18 cellular contexts compared by ENCODE assay signal in the genomic region with DNA sequence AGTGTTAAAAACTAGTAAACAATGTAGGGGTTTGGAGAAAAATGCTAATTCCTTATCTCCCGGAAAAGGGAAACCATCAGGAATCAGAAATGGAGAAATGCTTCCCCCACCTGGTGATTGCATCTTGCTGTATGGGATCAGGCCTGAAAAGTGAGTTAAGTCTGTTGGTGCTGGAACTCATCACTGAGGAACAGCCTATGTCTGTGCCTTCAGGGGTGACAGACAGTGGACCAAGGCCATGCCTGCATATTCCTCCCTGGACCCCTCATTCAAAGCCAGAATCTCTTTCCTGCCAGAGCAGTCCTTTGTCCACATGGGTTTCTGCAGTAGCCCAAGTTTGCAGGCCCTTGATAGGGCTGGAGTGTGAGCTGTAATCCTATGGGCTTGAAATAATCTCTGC.
DNase-seq lines count a peak whose midpoint lies in the region; ATAC-seq, FAIRE-seq and TF ChIP-seq lines count a peak whose summit lies in the region.
"Had no signal": no experiment of that assay in that cellular context is flagged by ENCODE, and none has a peak within 500 bp of the region (broad histone marks: within the 10 kb centered on the region; RNA-seq: fewer than 3 reads in every experiment).

No MANE protein-coding gene starts in this region.

- H3K9me2 ChIP-seq in MM.1S (replicated peaks; ENCODE audit: insufficient read depth, low read length) = no peaks in the 10 kb centered on the region

- no peak for TF ChIP-seq EP300 in A549 (IDR thresholded peaks at IDR 0.05)

- H3K36me3 ChIP-seq in colonic mucosa = no peaks in the 10 kb centered on the region
- no peaks in the 10 kb centered on the region for H3K36me3 ChIP-seq in MM.1S (replicated peaks; ENCODE audit: insufficient read depth, low read length)
- H3K36me3 ChIP-seq: gastrocnemius medialis, HAP-1, left lung, neutrophil, uterus had no signal

- H4K20me1 ChIP-seq in MM.1S (ENCODE audit: insufficient read depth, low read length) = no peaks in the 10 kb centered on the region

- H3K4me1 ChIP-seq in A549 (no peaks in the 10 kb centered on the region), colonic mucosa (no peaks in the 10 kb centered on the region), MM.1S (ENCODE audit: low read length) (no peaks in the 10 kb centered on the region)
- H3K4me1 ChIP-seq: gastrocnemius medialis, HAP-1, uterus had no signal

- no peak for FAIRE-seq in A549 (lab: Jason Lieb, UNC)
- FAIRE-seq: K562 had no signal

- TF ChIP-seq CTCF in A549 (IDR thresholded peaks at IDR 0.05) = 0 out of 3 replicates have a peak, but pooled peaks have one; percentile 23
- TF ChIP-seq CTCF in LNCaP clone FGC (IDR thresholded peaks at IDR 0.05; ENCODE audit: control insufficient read depth, extremely low read depth, insufficient read depth) = peak; percentile 74
- TF ChIP-seq CTCF in colonic mucosa (IDR thresholded peaks at IDR 0.05) = no peak
- TF ChIP-seq CTCF in MM.1S (IDR thresholded peaks at IDR 0.05; ENCODE audit: low read length) = no peak

- no peaks in the 10 kb centered on the region for H3F3A ChIP-seq in MM.1S (ENCODE audit: insufficient read depth, low read length)

- H3K27ac ChIP-seq in A549 (no peak overlapping the region), colonic mucosa (no peak overlapping the region), MM.1S (ENCODE audit: low read length) (no peak overlapping the region)
- H3K27ac ChIP-seq: coronary artery, gastrocnemius medialis, left lung, neutrophil, uterus had no signal

- DNase-seq in A549 (ENCODE audit: low read depth in 1 of 2, low spot score in 1 of 2) (no peak), LNCaP clone FGC (ENCODE audit: low read depth) (peak; percentile 15), colonic mucosa (peak; percentile 25), left lobe of liver (ENCODE audit: low spot score) (no peak), MM.1S (no peak), posterior cingulate gyrus (no peak)
- DNase-seq: activated CD4-positive, alpha-beta T cell treated with anti-CD3 and anti-CD28 coated beads, Interleukin-2, amount 50 U/mL, for 48 hours; gastrocnemius medialis; left lung; NCI-H187; T-helper 2 cell; uterus had no signal

- CTCF ChIA-PET in A549 (lab: Yijun Ruan, JAX) = no interaction called here

- POLR2A ChIA-PET in A549 (lab: Yijun Ruan, JAX) = no interaction called here

- H3K79me2 ChIP-seq in MM.1S (ENCODE audit: low read length) = no peaks in the 10 kb centered on the region

- TF ChIP-seq RAD21 in A549 (conservative IDR thresholded peaks at IDR 0.05 in 1 of 2, IDR thresholded peaks at IDR 0.05 in 1 of 2) = peak; percentile 50 to 53

- WGBS in A549 (ENCODE audit: missing lambda C conversion rate) = 16% methylated on average over 1 of the region's 1 CpG

- no peaks in the 10 kb centered on the region for H3K27me3 ChIP-seq in colonic mucosa
- no peaks in the 10 kb centered on the region for H3K27me3 ChIP-seq in MM.1S (replicated peaks; ENCODE audit: insufficient read depth, low read length)
- H3K27me3 ChIP-seq: left lung, neutrophil, uterus had no signal

- H3K4me3 ChIP-seq in A549 (no peak overlapping the region), LNCaP clone FGC (ENCODE audit: low read depth, low read length) (no peak overlapping the region), colonic mucosa (no peak overlapping the region), MM.1S (ENCODE audit: low read length) (no peak overlapping the region)
- H3K4me3 ChIP-seq: coronary artery, gastrocnemius medialis, HAP-1, K562, left lung, uterus had no signal

- intact Hi-C loops in colonic mucosa (cut with DNase I) = no loop called here
- intact Hi-C loops in posterior cingulate gyrus (cut with DNase I) = no loop called here

- ATAC-seq in A549 (peak; percentile 33 to 37; a peak in 1 of 6 replicates), left lobe of liver (peak; percentile 82), HG03097 (IDR thresholded peaks at IDR 0.05; ENCODE audit: low FRiP score, unreplicated experiment) (no peak), GM18870 (IDR thresholded peaks at IDR 0.05; ENCODE audit: unreplicated experiment) (no peak)
- ATAC-seq: gastrocnemius medialis, K562, left lung had no signal

- no peak overlapping the region for H3K9ac ChIP-seq in colonic mucosa (ENCODE audit: low read depth in 2 of 2, low read length in 2 of 2)
- H3K9ac ChIP-seq in MM.1S (ENCODE audit: low read length) = no peak overlapping the region

- TF ChIP-seq POLR2A in A549 (IDR thresholded peaks at IDR 0.05; ENCODE audit: low read length) = no peak

- H3K4me2 ChIP-seq in A549 (no peak overlapping the region), MM.1S (ENCODE audit: low read depth, low read length) (no peak overlapping the region)

- no peak overlapping the region for H2AFZ ChIP-seq in MM.1S (ENCODE audit: low read length)

- H3K9me3 ChIP-seq in A549 (no peaks in the 10 kb centered on the region), colonic mucosa (no peaks in the 10 kb centered on the region), MM.1S (replicated peaks; ENCODE audit: insufficient read depth, low read length) (no peaks in the 10 kb centered on the region)
- H3K9me3 ChIP-seq: gastrocnemius medialis, HAP-1, left lung, neutrophil, uterus had no signal

TF ChIP-seq in A549, 52 proteins besides CTCF, POLR2A, EP300 and RAD21:
- TF ChIP-seq RFX5 (IDR thresholded peaks at IDR 0.05) (no peak), SMC3 (IDR thresholded peaks at IDR 0.05) (peak; percentile 38; the same call in 1 of the 3 replicates)

Comparison
In these comparisons a context has a peak if more than half of its experiments do, and no peak if none do; other contexts are left out.
1. ATAC-seq: peak in A549 (2 of 2) and left lobe of liver (single experiment); none in HG03097 (single experiment) and GM18870 (single experiment).
2. DNase-seq: peak in LNCaP clone FGC (single experiment) and colonic mucosa (single experiment); none in A549 (0 of 2), left lobe of liver (single experiment), MM.1S (single experiment) and posterior cingulate gyrus (0 of 10).
3. CTCF ChIP-seq: peak in A549 (single experiment) and LNCaP clone FGC (single experiment); none in colonic mucosa (single experiment) and MM.1S (single experiment).